Comparison of ENCODE assay signal across 15 cellular contexts in genomic region chr20:41599699-41600104, GRCh38.
"Had no signal": no experiment of that assay in that cellular context is flagged by ENCODE, and none has a peak within 500 bp of the region (broad histone marks: within the 10 kb centered on the region; RNA-seq: fewer than 3 reads in every experiment).

No MANE protein-coding gene starts in this region.

- H3K4me3 ChIP-seq: ascending aorta, dorsolateral prefrontal cortex, psoas muscle, spleen, tibial nerve had no signal

- H3K27me3 ChIP-seq: ascending aorta, dorsolateral prefrontal cortex, spleen, tibial nerve had no signal

- H3K27ac ChIP-seq: ascending aorta, dorsolateral prefrontal cortex, psoas muscle, spleen, tibial nerve had no signal

- DNase-seq: activated CD4-positive, alpha-beta T cell treated with anti-CD3 and anti-CD28 coated beads for 4 hours; activated CD8-positive, alpha-beta memory T cell treated with anti-CD3 and anti-CD28 coated beads, Interleukin-2, amount 50 U/mL, for 48 hours; activated CD8-positive, alpha-beta T cell treated with anti-CD3 and anti-CD28 coated beads, Interleukin-2, amount 10 ng/mL, durations not matched to agents 7 days and 5 days; activated naive CD4-positive, alpha-beta T cell; dorsolateral prefrontal cortex; foreskin melanocyte; head of caudate nucleus; nephron progenitor cell; psoas muscle; spleen; stimulated activated CD4-positive, alpha-beta T cell treated with anti-CD3 and anti-CD28 coated beads, Interleukin-1b, Interleukin-23, amount 100 ng/mL, for 48 hours had no signal

- ATAC-seq: activated CD8-positive, alpha-beta T cell treated with anti-CD3 and anti-CD28 coated beads, Interleukin-2, amount 10 ng/mL, durations not matched to agents 7 days and 5 days; psoas muscle; sciatic nerve; stimulated activated memory B cell treated with anti-CD40 and anti-IgM and Interleukin-4, amounts not matched to agents 10 μg/mL and 1 μg/mL and 100 μg/mL, for 72 hours had no signal
